Comparison of ENCODE assay signal across 16 cellular contexts in genomic region chr2:69985684-69986083, GRCh38. TPM values are rescaled to one million over a fixed set of nuclear protein-coding genes. Genes with fewer than 3 reads are reported as not detected.
A peak's percentile ranks its signal among the peaks of the same experiment; 100 is the strongest.
DNase-seq lines count a peak whose midpoint lies in the region; ATAC-seq and TF ChIP-seq lines count a peak whose summit lies in the region.
"Had no signal": no experiment of that assay in that cellular context is flagged by ENCODE, and none has a peak within 500 bp of the region (broad histone marks: within the 10 kb centered on the region; RNA-seq: fewer than 3 reads in every experiment).

No MANE protein-coding gene starts in this region.

- peak; percentile 91 for DNase-seq in CD1c-positive myeloid dendritic cell (ENCODE audit: extremely low spot score)
- no peak for DNase-seq in T-helper 17 cell
- peak; percentile 89 for DNase-seq in cardiac septum (ENCODE audit: low spot score)
- no peak for DNase-seq in activated gamma-delta T cell treated with Interleukin-2 at 50 U/mL for 16 hours
- DNase-seq in epidermal melanocyte (ENCODE audit: insufficient read length, low spot score) = no peak
- DNase-seq in activated T-cell treated with anti-CD3 and anti-CD28 coated beads, Interleukin-2, amount 50 U/mL, for 24 hours = no peak
- DNase-seq in stimulated activated naive CD8-positive, alpha-beta T cell treated with anti-CD3 and anti-CD28 coated beads, Interleukin-15, Interleukin-2, amounts not matched to agents 100 U/mL and 50 U/mL, for 24 hours = no peak
- DNase-seq: activated CD4-positive, alpha-beta T cell treated with anti-CD3 and anti-CD28 coated beads, Interleukin-2, amount 50 U/mL, for 4 hours; activated effector memory CD4-positive, alpha-beta T cell treated with Interleukin-2 at 50 U/mL for 16 hours; brain microvascular endothelial cell; NCI-H1417; NCI-H524 treated with DMSO at 0.1 percent for 48 hours; ovary; stimulated activated CD4-positive, alpha-beta T cell treated with anti-CD3 and anti-CD28 coated beads, Interleukin-15, amount 100 ng/mL, for 24 hours had no signal

- peaks cover 73 to 83% of the 10 kb centered on the region in 2 experiments for H3K4me1 ChIP-seq in neutrophil (ENCODE audit: control insufficient read depth in 1 of 2, insufficient read depth in 1 of 2, low read depth in 1 of 2, low read length in 1 of 2)

- H3K9me3 Mint-ChIP-seq in activated T-cell treated with anti-CD3 and anti-CD28 coated beads, Interleukin-2, amount 50 U/mL, for 24 hours = no peaks in the 10 kb centered on the region

- no peaks in the 10 kb centered on the region for H3K36me3 Mint-ChIP-seq in T-helper 17 cell (ENCODE audit: low read depth)
- no peaks in the 10 kb centered on the region for H3K36me3 Mint-ChIP-seq in activated T-cell treated with anti-CD3 and anti-CD28 coated beads, Interleukin-2, amount 50 U/mL, for 24 hours (ENCODE audit: low read depth)

- peaks cover 5% of the 10 kb centered on the region for H3K4me1 Mint-ChIP-seq in T-helper 17 cell
- H3K4me1 Mint-ChIP-seq in activated T-cell treated with anti-CD3 and anti-CD28 coated beads, Interleukin-2, amount 50 U/mL, for 24 hours (ENCODE audit: low read depth) = peaks cover 7% of the 10 kb centered on the region

- no peaks in the 10 kb centered on the region for H3K27me3 Mint-ChIP-seq in T-helper 17 cell
- H3K27me3 Mint-ChIP-seq in activated T-cell treated with anti-CD3 and anti-CD28 coated beads, Interleukin-2, amount 50 U/mL, for 24 hours = no peaks in the 10 kb centered on the region

- no peaks in the 10 kb centered on the region for H3K9me3 ChIP-seq in T-helper 17 cell (ENCODE audit: control insufficient read depth, low read length, poor library complexity, severe bottlenecking)
- H3K9me3 ChIP-seq in neutrophil = no peaks in the 10 kb centered on the region
- H3K9me3 ChIP-seq: ovary had no signal

- H3K27ac ChIP-seq in neutrophil = peak overlapping the region; percentile 100
- H3K27ac ChIP-seq: brain microvascular endothelial cell, ovary had no signal

- peak overlapping the region; percentile 91 for H3K27ac Mint-ChIP-seq in T-helper 17 cell
- no peak overlapping the region for H3K27ac Mint-ChIP-seq in activated T-cell treated with anti-CD3 and anti-CD28 coated beads, Interleukin-2, amount 50 U/mL, for 24 hours
- H3K27ac Mint-ChIP-seq: memory B cell had no signal

- H3K27me3 ChIP-seq in neutrophil = no peaks in the 10 kb centered on the region
- H3K27me3 ChIP-seq: brain microvascular endothelial cell, ovary had no signal

- intact Hi-C loops in cardiac septum (cut with DNase I) = no loop called here

- ATAC-seq in T-helper 17 cell = peak; percentile 28
- no peak for ATAC-seq in stimulated activated naive CD8-positive, alpha-beta T cell treated with anti-CD3 and anti-CD28 coated beads, Interleukin-15, Interleukin-2, amounts not matched to agents 100 U/mL and 50 U/mL, for 24 hours

- H3K4me3 Mint-ChIP-seq in T-helper 17 cell = no peak overlapping the region
- no peak overlapping the region for H3K4me3 Mint-ChIP-seq in activated T-cell treated with anti-CD3 and anti-CD28 coated beads, Interleukin-2, amount 50 U/mL, for 24 hours
- H3K4me3 Mint-ChIP-seq: memory B cell had no signal

- TF ChIP-seq CTCF in neutrophil (IDR thresholded peaks at IDR 0.05) = peak; percentile 69

- H3K4me3 ChIP-seq in neutrophil (ENCODE audit: low read depth in 1 of 2, low read length in 1 of 2) = peak overlapping the region in 1 of 2 experiments; percentile 34
- H3K4me3 ChIP-seq: ovary had no signal

- H3K36me3 ChIP-seq in neutrophil = no peaks in the 10 kb centered on the region
- H3K36me3 ChIP-seq: brain microvascular endothelial cell, ovary had no signal

RNA-seq across cellular contexts. Expression of gene ASPRV1, which starts 24.3 kb away (rescaled TPM):
- total RNA-seq in T-helper 17 cell = 1 to 10 TPM; 1.1 to 1.7 TPM
- total RNA-seq in cardiac septum = 0.81 TPM

Comparison
In these comparisons a context has a peak if more than half of its experiments do, and no peak if none do; other contexts are left out.
1. DNase-seq: peak in CD1c-positive myeloid dendritic cell (single experiment) and cardiac septum (single experiment); none in T-helper 17 cell (0 of 3), activated gamma-delta T cell treated with Interleukin-2 at 50 U/mL for 16 hours (single experiment), epidermal melanocyte (single experiment), activated T-cell treated with anti-CD3 and anti-CD28 coated beads, Interleukin-2, amount 50 U/mL, for 24 hours (single experiment) and stimulated activated naive CD8-positive, alpha-beta T cell treated with anti-CD3 and anti-CD28 coated beads, Interleukin-15, Interleukin-2, amounts not matched to agents 100 U/mL and 50 U/mL, for 24 hours (single experiment).